13 cellular contexts compared by ENCODE assay signal in the genomic region with DNA sequence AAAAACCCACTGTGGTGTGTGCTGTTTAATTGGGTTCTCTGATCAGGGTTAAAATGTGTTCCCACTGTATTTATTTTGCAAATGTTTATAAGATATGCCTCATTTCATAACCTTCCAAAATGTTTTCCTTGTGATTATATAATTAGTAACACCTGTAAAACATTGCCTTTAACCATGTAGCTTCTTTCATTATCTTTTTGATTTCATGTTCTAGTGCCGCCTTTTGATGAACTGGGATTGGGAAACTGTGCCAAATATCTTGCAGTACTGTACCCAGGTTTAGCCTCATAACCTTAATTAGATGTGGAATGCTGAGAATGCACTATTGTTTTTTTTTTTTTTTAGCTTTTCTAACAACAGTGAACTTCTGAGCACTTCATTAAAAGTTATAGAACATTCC.
DNase-seq lines count a peak whose midpoint lies in the region; ATAC-seq and TF ChIP-seq lines count a peak whose summit lies in the region.
"Had no signal": no experiment of that assay in that cellular context is flagged by ENCODE, and none has a peak within 500 bp of the region (broad histone marks: within the 10 kb centered on the region; RNA-seq: fewer than 3 reads in every experiment).

No MANE protein-coding gene starts in this region.

- ATAC-seq in heart left ventricle: no peak
- ATAC-seq in GM19452 (IDR thresholded peaks at IDR 0.05; ENCODE audit: unreplicated experiment): no peak

- H3K27me3 ChIP-seq in heart left ventricle (no peaks in the 10 kb centered on the region), iPS-18a (ENCODE audit: control insufficient read depth, insufficient read depth, low read length) (no peaks in the 10 kb centered on the region), transverse colon (no peaks in the 10 kb centered on the region)
- H3K27me3 ChIP-seq: spleen, upper lobe of left lung had no signal

- no peaks in the 10 kb centered on the region for H3K9me3 Mint-ChIP-seq in brain

- no peak for TF ChIP-seq CTCF in heart left ventricle (IDR thresholded peaks at IDR 0.05)
- no peak for TF ChIP-seq CTCF in brain (conservative IDR thresholded peaks at IDR 0.05)
- TF ChIP-seq CTCF in transverse colon (IDR thresholded peaks at IDR 0.05): no peak

- peaks cover 41% of the 10 kb centered on the region for H3K4me1 Mint-ChIP-seq in brain

- intact Hi-C loops in heart left ventricle (cut with DNase I): no loop called here
- intact Hi-C loops in cardiac septum (cut with DNase I): no loop called here
- intact Hi-C loops in transverse colon (cut with DNase I; ENCODE audit: low total_unique reads): no loop called here

- peak overlapping the region in 9 of 12 donors; percentile 8 to 72 (median 52) for H3K27ac ChIP-seq in heart left ventricle
- H3K27ac ChIP-seq in iPS-18a (ENCODE audit: low read length): no peak overlapping the region
- peak overlapping the region; percentile 57 to 76 (median 68) for H3K27ac ChIP-seq in transverse colon
- H3K27ac ChIP-seq: spleen had no signal

- H3K27ac Mint-ChIP-seq in brain: peak overlapping the region in 3 of 5 experiments; percentile 84 to 93 (median 86)

- in situ Hi-C loops in transverse colon (cut with MboI; ENCODE audit: low pct_ligation_motif_present in 1 of 4, low pct_unique_long_range_greater_than_20kb in 1 of 4, low sequenced_read_pairs in 3 of 4): no loop called here

- peak overlapping the region; percentile 5 for H3K9ac ChIP-seq in iPS-18a (ENCODE audit: low read length)

- no peak overlapping the region for H3K4me3 ChIP-seq in heart left ventricle
- no peak overlapping the region for H3K4me3 ChIP-seq in iPS-18a (ENCODE audit: low read length)
- H3K4me3 ChIP-seq in transverse colon: no peak overlapping the region
- H3K4me3 ChIP-seq: spleen, upper lobe of left lung had no signal

- H3K36me3 ChIP-seq in heart left ventricle (peaks cover 0 to 17% (median 8%) of the 10 kb centered on the region in 9 donors), iPS-18a (ENCODE audit: control insufficient read depth, low read depth, low read length) (no peaks in the 10 kb centered on the region), transverse colon (no peaks in the 10 kb centered on the region)
- H3K36me3 ChIP-seq: spleen had no signal

- TF ChIP-seq POLR2A in heart left ventricle (IDR thresholded peaks at IDR 0.05) (no peak), transverse colon (IDR thresholded peaks at IDR 0.05) (no peak)

- H3K27me3 Mint-ChIP-seq in brain: no peaks in the 10 kb centered on the region

- WGBS in heart left ventricle, 4 donors: 24 to 45% (median 32%) methylated on average over 1 of the region's 1 CpG
- 44 to 57% methylated on average over 1 of the region's 1 CpG for WGBS in transverse colon (ENCODE audit: low coverage in 1 of 2), 2 donors

- no peak overlapping the region for H3K4me3 Mint-ChIP-seq in brain

- H3K36me3 Mint-ChIP-seq in brain: peaks cover 1% of the 10 kb centered on the region

- DNase-seq in heart left ventricle: no peak
- no peak for DNase-seq in cardiac septum (ENCODE audit: low spot score)
- no peak for DNase-seq in transverse colon
- no peak for DNase-seq in DMS53 treated with DMSO at 0.1 percent for 48 hours (lab: John Stamatoyannopoulos, UW; ENCODE audit: unreplicated experiment)
- DNase-seq in NCI-H748 treated with DMSO at 0.1 percent for 48 hours (lab: John Stamatoyannopoulos, UW): no peak
- DNase-seq: activated CD8-positive, alpha-beta memory T cell treated with anti-CD3 and anti-CD28 coated beads for 24 hours; DMS53; NCI-H226; spleen; upper lobe of left lung had no signal

- H3K4me1 ChIP-seq in heart left ventricle: peaks cover 0 to 65% (median 40%) of the 10 kb centered on the region in 12 donors
- peaks cover 23% of the 10 kb centered on the region for H3K4me1 ChIP-seq in iPS-18a (ENCODE audit: control insufficient read depth, low read depth, low read length)
- H3K4me1 ChIP-seq in transverse colon: peaks cover 8 to 57% (median 29%) of the 10 kb centered on the region in 4 donors

- no peaks in the 10 kb centered on the region for H3K9me3 ChIP-seq in heart left ventricle
- no peaks in the 10 kb centered on the region for H3K9me3 ChIP-seq in iPS-18a (ENCODE audit: control insufficient read depth, low read depth, low read length)
- H3K9me3 ChIP-seq in transverse colon: no peaks in the 10 kb centered on the region
- H3K9me3 ChIP-seq: spleen, upper lobe of left lung had no signal

- TF ChIP-seq EP300 in transverse colon (IDR thresholded peaks at IDR 0.05; ENCODE audit: low read depth): no peak
